ENCODE assay signal across 23 cellular contexts in genomic region chr12:27300251-27300650, GRCh38. TPM values are rescaled to one million over a fixed set of nuclear protein-coding genes. Genes with fewer than 3 reads are reported as not detected.
DNase-seq lines count a peak whose midpoint lies in the region; ATAC-seq, FAIRE-seq and TF ChIP-seq lines count a peak whose summit lies in the region.
"Had no signal": no experiment of that assay in that cellular context is flagged by ENCODE, and none has a peak within 500 bp of the region (broad histone marks: within the 10 kb centered on the region; RNA-seq: fewer than 3 reads in every experiment).

No MANE protein-coding gene starts in this region.

- FAIRE-seq in endothelial cell of umbilical vein (lab: Jason Lieb, UNC): no peak
- FAIRE-seq: D721Med had no signal

- peaks cover 2 to 17% of the 10 kb centered on the region in 2 experiments for H3K36me3 ChIP-seq in endothelial cell of umbilical vein (ENCODE audit: control insufficient read depth in 2 of 2, extremely low read depth in 1 of 2, insufficient read depth in 2 of 2, low read length in 2 of 2)
- peaks cover 32% of the 10 kb centered on the region for H3K36me3 ChIP-seq in smooth muscle cell (ENCODE audit: low read depth)
- H3K36me3 ChIP-seq in lower lobe of right lung: peaks cover 10% of the 10 kb centered on the region
- H3K36me3 ChIP-seq in BE2C: peaks cover 16% of the 10 kb centered on the region; the same call in 1 of the 2 replicates
- peaks cover 0 to 3% (median 0%) of the 10 kb centered on the region in 4 donors for H3K36me3 ChIP-seq in right lobe of liver

- peaks cover 21% of the 10 kb centered on the region for H3F3A ChIP-seq in smooth muscle cell (ENCODE audit: low read depth)

- H3K4me1 ChIP-seq in endothelial cell of umbilical vein (ENCODE audit: control insufficient read depth, extremely low read depth, insufficient read depth, low read length) (peaks cover 6% of the 10 kb centered on the region), smooth muscle cell (ENCODE audit: low read depth) (no peaks in the 10 kb centered on the region), lower lobe of right lung (no peaks in the 10 kb centered on the region), BE2C (peaks cover 5% of the 10 kb centered on the region), right lobe of liver (peaks cover 0 to 8% (median 2%) of the 10 kb centered on the region in 4 donors)

- dilution Hi-C loops in endothelial cell of umbilical vein (cut with MboI; ENCODE audit: extremely low pct_ligation_motif_present, low sequenced_read_pairs): no loop called here

- H3K4me2 ChIP-seq in endothelial cell of umbilical vein (ENCODE audit: insufficient read depth, low read length) (no peak overlapping the region), smooth muscle cell (no peak overlapping the region)
- H3K4me2 ChIP-seq: KMS-11, PC-9 had no signal

- H3K27me3 ChIP-seq in endothelial cell of umbilical vein (ENCODE audit: control insufficient read depth in 2 of 2, insufficient read depth in 2 of 2, low read length in 2 of 2) (no peaks in the 10 kb centered on the region), smooth muscle cell (ENCODE audit: low read depth) (no peaks in the 10 kb centered on the region), lower lobe of right lung (ENCODE audit: low read depth) (no peaks in the 10 kb centered on the region), BE2C (no peaks in the 10 kb centered on the region), right lobe of liver (no peaks in the 10 kb centered on the region)

- H3K36me3 Mint-ChIP-seq in stimulated activated naive CD8-positive, alpha-beta T cell treated with anti-CD3 and anti-CD28 coated beads, Interleukin-15, Interleukin-2, amounts not matched to agents 100 ng/mL and 50 ng/mL, for 24 hours (ENCODE audit: low read depth): peaks cover 36% of the 10 kb centered on the region

- no peak overlapping the region for H3K4me3 Mint-ChIP-seq in stimulated activated naive CD8-positive, alpha-beta T cell treated with anti-CD3 and anti-CD28 coated beads, Interleukin-15, Interleukin-2, amounts not matched to agents 100 ng/mL and 50 ng/mL, for 24 hours
- H3K4me3 Mint-ChIP-seq in stimulated activated naive CD8-positive, alpha-beta T cell treated with anti-CD3 and anti-CD28 coated beads, Interleukin-15, amount 100 ng/mL, for 72 hours: no peak overlapping the region
- H3K4me3 Mint-ChIP-seq: CD14-positive monocyte had no signal

- H4K20me1 ChIP-seq in endothelial cell of umbilical vein (replicated peaks; ENCODE audit: control insufficient read depth, extremely low read depth, insufficient read depth, low read length) (no peaks in the 10 kb centered on the region), smooth muscle cell (ENCODE audit: low read depth) (peaks cover 48% of the 10 kb centered on the region)

- POLR2A ChIA-PET in endothelial cell of umbilical vein (lab: Charles Lee): no interaction called here

- H3K79me2 ChIP-seq in endothelial cell of umbilical vein (ENCODE audit: control insufficient read depth, insufficient read depth, low read length) (peaks cover 4% of the 10 kb centered on the region), smooth muscle cell (ENCODE audit: low read depth) (peaks cover 82% of the 10 kb centered on the region)

- no peaks in the 10 kb centered on the region for H3K27me3 Mint-ChIP-seq in stimulated activated naive CD8-positive, alpha-beta T cell treated with anti-CD3 and anti-CD28 coated beads, Interleukin-15, Interleukin-2, amounts not matched to agents 100 ng/mL and 50 ng/mL, for 24 hours
- no peaks in the 10 kb centered on the region for H3K27me3 Mint-ChIP-seq in stimulated activated naive CD8-positive, alpha-beta T cell treated with anti-CD3 and anti-CD28 coated beads, Interleukin-15, amount 100 ng/mL, for 72 hours

- no peak for TF ChIP-seq POLR2A in endothelial cell of umbilical vein (IDR thresholded peaks at IDR 0.05; ENCODE audit: low read depth, low read length)
- no peak for TF ChIP-seq POLR2A in right lobe of liver (IDR thresholded peaks at IDR 0.05)

- peaks cover 12% of the 10 kb centered on the region for H3K4me1 Mint-ChIP-seq in stimulated activated naive CD8-positive, alpha-beta T cell treated with anti-CD3 and anti-CD28 coated beads, Interleukin-15, Interleukin-2, amounts not matched to agents 100 ng/mL and 50 ng/mL, for 24 hours (ENCODE audit: low read depth)
- H3K4me1 Mint-ChIP-seq in stimulated activated naive CD8-positive, alpha-beta T cell treated with anti-CD3 and anti-CD28 coated beads, Interleukin-15, amount 100 ng/mL, for 72 hours: peaks cover 6% of the 10 kb centered on the region
- H3K4me1 Mint-ChIP-seq: CD14-positive monocyte had no signal

- H2AFZ ChIP-seq in endothelial cell of umbilical vein (ENCODE audit: low read depth, low read length): no peak overlapping the region
- no peak overlapping the region for H2AFZ ChIP-seq in smooth muscle cell (ENCODE audit: low read depth)
- H2AFZ ChIP-seq: PC-9 had no signal

- H3K4me3 ChIP-seq in endothelial cell of umbilical vein (replicated peaks in 1 of 3; ENCODE audit: insufficient read depth in 1 of 3, low read depth in 1 of 3, low read length in 3 of 3): no peak overlapping the region
- no peak overlapping the region for H3K4me3 ChIP-seq in smooth muscle cell
- no peak overlapping the region for H3K4me3 ChIP-seq in lower lobe of right lung
- H3K4me3 ChIP-seq in BE2C (ENCODE audit: low read depth, low read length): no peak overlapping the region
- H3K4me3 ChIP-seq in right lobe of liver: no peak overlapping the region
- H3K4me3 ChIP-seq: PC-9 had no signal

- H3K9me3 ChIP-seq in endothelial cell of umbilical vein (replicated peaks; ENCODE audit: control insufficient read depth, insufficient read depth, low read length) (no peaks in the 10 kb centered on the region), smooth muscle cell (replicated peaks; ENCODE audit: low read depth) (no peaks in the 10 kb centered on the region), lower lobe of right lung (no peaks in the 10 kb centered on the region), BE2C (no peaks in the 10 kb centered on the region), right lobe of liver (no peaks in the 10 kb centered on the region)

- BruUV-seq in endothelial cell of umbilical vein (replicated peaks; lab: Mats Ljungman, UMichigan): no TSS peak

- no peaks in the 10 kb centered on the region for H3K9me3 Mint-ChIP-seq in stimulated activated naive CD8-positive, alpha-beta T cell treated with anti-CD3 and anti-CD28 coated beads, Interleukin-15, Interleukin-2, amounts not matched to agents 100 ng/mL and 50 ng/mL, for 24 hours
- H3K9me3 Mint-ChIP-seq in stimulated activated naive CD8-positive, alpha-beta T cell treated with anti-CD3 and anti-CD28 coated beads, Interleukin-15, amount 100 ng/mL, for 72 hours: no peaks in the 10 kb centered on the region
- H3K9me3 Mint-ChIP-seq: CD14-positive monocyte had no signal

- TF ChIP-seq CTCF in endothelial cell of umbilical vein (IDR thresholded peaks at IDR 0.05; ENCODE audit: extremely low read depth in 1 of 2, insufficient read depth in 1 of 2, low read depth in 1 of 2, low read length in 2 of 2) (no peak), smooth muscle cell (IDR thresholded peaks at IDR 0.05; ENCODE audit: borderline replicate concordance, insufficient read depth, poor library complexity, severe bottlenecking) (no peak), lower lobe of right lung (IDR thresholded peaks at IDR 0.05) (no peak), BE2C (IDR thresholded peaks at IDR 0.05; ENCODE audit: low read depth, low read length) (no peak), right lobe of liver (IDR thresholded peaks at IDR 0.05) (no peak)

- no peak overlapping the region for H3K9ac ChIP-seq in endothelial cell of umbilical vein (replicated peaks; ENCODE audit: extremely low read depth, insufficient read depth, low read length)
- H3K9ac ChIP-seq in smooth muscle cell (ENCODE audit: low read depth): no peak overlapping the region
- H3K9ac ChIP-seq: KMS-11 had no signal

- peak overlapping the region; percentile 50 for H3K27ac Mint-ChIP-seq in stimulated activated naive CD8-positive, alpha-beta T cell treated with anti-CD3 and anti-CD28 coated beads, Interleukin-15, Interleukin-2, amounts not matched to agents 100 ng/mL and 50 ng/mL, for 24 hours
- no peak overlapping the region for H3K27ac Mint-ChIP-seq in stimulated activated naive CD8-positive, alpha-beta T cell treated with anti-CD3 and anti-CD28 coated beads, Interleukin-15, amount 100 ng/mL, for 72 hours

- no peak for ATAC-seq in stimulated activated naive CD8-positive, alpha-beta T cell treated with anti-CD3 and anti-CD28 coated beads, Interleukin-15, amount 100 ng/mL, for 72 hours
- ATAC-seq in lower lobe of right lung (no peak), right lobe of liver (no peak)

- H3K9me1 ChIP-seq in endothelial cell of umbilical vein (replicated peaks; ENCODE audit: control insufficient read depth, extremely low read depth, insufficient read depth, low read length): no peaks in the 10 kb centered on the region

- CTCF ChIA-PET in endothelial cell of umbilical vein (lab: Charles Lee): interaction anchor here (0.7 to 8.1 kb wide), 5 partner anchors 9 to 415 kb away, joined by 3 to 268 read pairs (median 3); partner anchors contain the start of gene TM7SF3

- H3K27ac ChIP-seq in endothelial cell of umbilical vein (ENCODE audit: insufficient read depth, low read depth, low read length): no peak overlapping the region
- H3K27ac ChIP-seq in smooth muscle cell (ENCODE audit: low read depth): peak overlapping the region; percentile 56
- H3K27ac ChIP-seq in lower lobe of right lung: no peak overlapping the region
- H3K27ac ChIP-seq in right lobe of liver: no peak overlapping the region
- H3K27ac ChIP-seq: KMS-11, PC-9 had no signal

- intact Hi-C loops in endothelial cell of umbilical vein (cut with micrococcal nuclease) (loop anchor here (10.0 kb wide), 1 partner anchor 445 kb away; no protein-coding TSS in a partner anchor), lower lobe of right lung (cut with DNase I) (loop anchor here (10.0 kb wide), 1 partner anchor 285 kb away; the partner anchor contains the start of gene TM7SF3), right lobe of liver (cut with DNase I) (no loop called here)

- DNase-seq in stimulated activated naive CD8-positive, alpha-beta T cell treated with anti-CD3 and anti-CD28 coated beads, Interleukin-15, amount 100 ng/mL, for 72 hours: no peak
- peak; percentile 44 for DNase-seq in endothelial cell of umbilical vein (ENCODE audit: low read depth, low spot score)
- DNase-seq in smooth muscle cell (lab: John Stamatoyannopoulos, UW; ENCODE audit: unreplicated experiment): no peak
- no peak for DNase-seq in lower lobe of right lung
- no peak for DNase-seq in BE2C
- no peak for DNase-seq in right lobe of liver
- DNase-seq: DMS53, GDM1, H7, IMR-90, NCI-H1092 treated with DMSO at 0.1 percent for 48 hours, NCI-H146, NCI-H2029 treated with DMSO at 0.1 percent for 48 hours, NCI-H226, NCI-H510A treated with DMSO at 0.1 percent for 48 hours, NCI-H748 treated with DMSO at 0.1 percent for 48 hours, PC-9, RPMI8226, SHP77 had no signal

RNA-seq across cellular contexts. Expression of gene BMAL2, which starts 32.4 kb away (rescaled TPM):
- total RNA-seq in endothelial cell of umbilical vein (30.9 and 33.3 TPM in 2 replicates), smooth muscle cell (13.3 and 13.6 TPM in 2 replicates), lower lobe of right lung (2.6 TPM), right lobe of liver (10 to 100 TPM in 1 of 6 experiments, 1 to 10 TPM in 5; 2.6 to 22.5 (median 4.3) TPM)
- polyA plus RNA-seq in endothelial cell of umbilical vein (5.4 and 5.9 TPM in 2 replicates), smooth muscle cell (5.1 and 6.2 TPM in 2 replicates)
- polyA plus RNA-seq in endothelial cell of umbilical vein (2011; cell fraction: cytosol; rRNA removed): 9.4 and 10.3 TPM in 2 replicates
- 6.3 and 10.2 TPM in 2 replicates for polyA plus RNA-seq in endothelial cell of umbilical vein (2011; cell fraction: nucleus; rRNA removed)
- 26.8 and 35.4 TPM in 2 replicates for polyA plus RNA-seq in endothelial cell of umbilical vein (2012)
- 13.5 and 14.1 TPM in 2 replicates for polyA minus RNA-seq in endothelial cell of umbilical vein
- polyA minus RNA-seq in endothelial cell of umbilical vein (2011; cell fraction: cytosol; rRNA and poly(A)+ RNA removed): 8.7 TPM
- 9.4 and 10.3 TPM in 2 replicates for polyA minus RNA-seq in endothelial cell of umbilical vein (2011; cell fraction: nucleus; rRNA and poly(A)+ RNA removed)
- polyA plus RNA-seq in BE2C (2012; ENCODE audit: insufficient read depth, insufficient read length, low read depth): not detected

RNA-seq across cellular contexts. Expression of gene STK38L, which starts 56.2 kb away (rescaled TPM):
- total RNA-seq in endothelial cell of umbilical vein: 58.4 and 60.0 TPM in 2 replicates
- 8.9 and 14.7 TPM in 2 replicates for polyA plus RNA-seq in endothelial cell of umbilical vein
- polyA plus RNA-seq in endothelial cell of umbilical vein (2011; cell fraction: cytosol; rRNA removed): 13.4 and 15.9 TPM in 2 replicates
- polyA plus RNA-seq in endothelial cell of umbilical vein (2011; cell fraction: nucleus; rRNA removed): 59.2 and 69.9 TPM in 2 replicates
- 37.1 and 44.9 TPM in 2 replicates for polyA plus RNA-seq in endothelial cell of umbilical vein (2012)
- 22.9 and 30.2 TPM in 2 replicates for polyA minus RNA-seq in endothelial cell of umbilical vein
- polyA minus RNA-seq in endothelial cell of umbilical vein (2011; cell fraction: cytosol; rRNA and poly(A)+ RNA removed): 3.7 TPM
- polyA minus RNA-seq in endothelial cell of umbilical vein (2011; cell fraction: nucleus; rRNA and poly(A)+ RNA removed): 61.3 and 69.6 TPM in 2 replicates
- total RNA-seq in smooth muscle cell: 178 and 190 TPM in 2 replicates
- 57.8 and 82.7 TPM in 2 replicates for polyA plus RNA-seq in smooth muscle cell
- total RNA-seq in lower lobe of right lung: 22.2 TPM
- 12.4 TPM for polyA plus RNA-seq in BE2C (2012; ENCODE audit: insufficient read depth, insufficient read length, low read depth)
- total RNA-seq in right lobe of liver: 10 to 100 TPM in 1 of 6 experiments, 1 to 10 TPM in 5; 6.0 to 18.1 (median 7.3) TPM

Comparison
In these comparisons a context has a peak if more than half of its experiments do, and no peak if none do; other contexts are left out.
1. intact Hi-C loops: an anchor here in endothelial cell of umbilical vein (10.0 kb wide) and lower lobe of right lung (10.0 kb wide); none called in right lobe of liver.